4 cellular contexts compared by ENCODE assay signal in genomic region chr3:163983948-163984347, GRCh38.
TF ChIP-seq lines count a peak whose summit lies in the region.

No MANE protein-coding gene starts in this region.

TF ChIP-seq in HepG2, 621 proteins besides CTCF, POLR2A, EP300 and RAD21:
- TF ChIP-seq, protein P1, sequence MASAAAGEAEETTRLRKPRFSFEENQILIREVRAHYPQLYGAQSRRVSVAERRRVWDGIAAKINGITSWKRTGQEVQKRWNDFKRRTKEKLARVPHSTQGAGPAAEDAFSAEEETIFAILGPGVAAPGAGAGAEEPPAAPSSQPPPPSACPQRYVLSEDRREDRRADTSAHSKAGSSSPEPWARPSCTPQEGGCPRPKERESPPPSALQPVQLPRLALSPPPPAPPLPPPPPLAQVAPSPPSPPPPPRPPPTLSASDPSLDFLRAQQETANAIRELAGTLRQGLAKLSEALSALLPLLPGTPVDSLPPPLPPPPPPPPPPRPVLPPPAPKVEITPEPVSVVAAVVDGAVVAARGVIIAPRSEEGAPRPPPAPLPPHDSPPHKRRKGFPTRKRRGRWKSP (CRISPR knock-in tag; IDR thresholded peaks at IDR 0.05): no peak
- TF ChIP-seq SNAPC5 (CRISPR knock-in tag; IDR thresholded peaks at IDR 0.05; ENCODE audit: borderline replicate concordance): no peak
- no peak for TF ChIP-seq FOXP1 (IDR thresholded peaks at IDR 0.05)
- TF ChIP-seq FOXP1 (CRISPR knock-in tag; IDR thresholded peaks at IDR 0.05): no peak
- TF ChIP-seq MAFK (conservative IDR thresholded peaks at IDR 0.05 in 1 of 2, IDR thresholded peaks at IDR 0.05 in 1 of 2; ENCODE audit: low read length in 2 of 2): peak; percentile 48 to 77; a peak in 3 of 4 replicates
- no peak for TF ChIP-seq TAF1 (CRISPR knock-in tag; IDR thresholded peaks at IDR 0.05)
- peak; percentile 68; the same call in 1 of the 2 replicates for TF ChIP-seq MAFF (IDR thresholded peaks at IDR 0.05; ENCODE audit: low read depth, low read length)

TF ChIP-seq in A549, 52 proteins besides CTCF, POLR2A, EP300 and RAD21:
- TF ChIP-seq MAFK (IDR thresholded peaks at IDR 0.05; ENCODE audit: partially characterized antibody) (peak; percentile 46), ZC3H11A (IDR thresholded peaks at IDR 0.05) (no peak)

TF ChIP-seq in IMR-90, 13 proteins besides CTCF, POLR2A, EP300 and RAD21:
- 0 out of 2 replicates have a peak, but pooled peaks have one; percentile 42 for TF ChIP-seq MAFK (IDR thresholded peaks at IDR 0.05; ENCODE audit: low read depth, low read length)
- no peak for TF ChIP-seq RFX5 (IDR thresholded peaks at IDR 0.05; ENCODE audit: low read depth, low read length)

TF ChIP-seq in K562, 482 proteins besides CTCF, POLR2A, EP300 and RAD21:
- TF ChIP-seq CBFA2T2 (conservative IDR thresholded peaks at IDR 0.05): no peak
- no peak for TF ChIP-seq TAF1 (IDR thresholded peaks at IDR 0.05; ENCODE audit: control insufficient read depth, extremely low read depth, insufficient read depth, low read length, severe bottlenecking)
- no peak for TF ChIP-seq KAT8 (IDR thresholded peaks at IDR 0.05; ENCODE audit: low read depth)
- TF ChIP-seq SMAD3 (CRISPR knock-in tag; conservative IDR thresholded peaks at IDR 0.05): no peak
- TF ChIP-seq ZNF232 (CRISPR knock-in tag; IDR thresholded peaks at IDR 0.05): no peak
- peak; percentile 11; the same call in 1 of the 2 replicates for TF ChIP-seq C11orf30 (IDR thresholded peaks at IDR 0.05; ENCODE audit: low read depth)
- no peak for TF ChIP-seq MAZ (CRISPR knock-in tag; conservative IDR thresholded peaks at IDR 0.05 in 1 of 2, IDR thresholded peaks at IDR 0.05 in 1 of 2)
- no peak for TF ChIP-seq ZKSCAN8 (CRISPR knock-in tag; IDR thresholded peaks at IDR 0.05)
- no peak for TF ChIP-seq CAMTA2 (CRISPR knock-in tag; conservative IDR thresholded peaks at IDR 0.05)
- TF ChIP-seq ZNF316 (IDR thresholded peaks at IDR 0.05): peak; percentile 36; the same call in 1 of the 2 replicates
- TF ChIP-seq FIP1L1 (IDR thresholded peaks at IDR 0.05; ENCODE audit: low read depth, low read length, poor library complexity, severe bottlenecking): no peak
- TF ChIP-seq ZNF589 (CRISPR knock-in tag; IDR thresholded peaks at IDR 0.05; ENCODE audit: low read depth): no peak
- TF ChIP-seq ZNF12 (CRISPR knock-in tag; IDR thresholded peaks at IDR 0.05): no peak
- TF ChIP-seq MEF2A (IDR thresholded peaks at IDR 0.05; ENCODE audit: control insufficient read depth, low read depth, low read length): no peak
- 0 out of 2 replicates have a peak, but pooled peaks have one; percentile 8 for TF ChIP-seq MAFG (tag; conservative IDR thresholded peaks at IDR 0.05)
